ENCODE assay signal across 28 cellular contexts in the genomic region with DNA sequence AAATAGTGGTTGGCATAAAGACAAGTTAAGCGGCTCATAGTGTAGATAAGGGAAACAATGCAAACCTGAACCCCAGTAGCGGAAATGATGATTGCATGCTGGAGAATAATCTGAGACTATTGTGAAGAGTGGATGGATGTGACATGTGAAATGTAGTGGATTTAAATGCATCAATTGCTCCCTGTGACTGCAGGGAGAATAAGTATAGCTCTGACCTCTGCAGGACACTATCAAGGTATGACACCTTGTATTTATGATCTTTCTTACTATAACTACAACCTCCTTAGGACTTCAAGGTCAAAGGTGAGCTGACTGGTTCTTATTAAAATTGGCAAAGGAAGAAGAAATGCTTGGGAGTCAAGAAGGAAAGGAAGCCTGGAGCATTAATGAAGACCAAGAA.
"Had no signal": no experiment of that assay in that cellular context is flagged by ENCODE, and none has a peak within 500 bp of the region (broad histone marks: within the 10 kb centered on the region; RNA-seq: fewer than 3 reads in every experiment).

No MANE protein-coding gene starts in this region.

- H3K27me3 ChIP-seq: colonic mucosa, esophagus muscularis mucosa, esophagus squamous epithelium, foreskin keratinocyte, gastrocnemius medialis, gastroesophageal sphincter had no signal

- ATAC-seq: effector memory CD8-positive, alpha-beta T cell; esophagus mucosa; foreskin keratinocyte; gastrocnemius medialis; gastroesophageal sphincter; heart left ventricle; heart right ventricle had no signal

- H3K4me3 Mint-ChIP-seq: dendritic cell treated with granulocyte-macrophage colony-stimulating factor and Interleukin-4, amounts not matched to agents 40 ng/mL and 50 ng/mL, for 4 days; effector memory CD8-positive, alpha-beta T cell had no signal

- H3K27ac ChIP-seq: colonic mucosa, coronary artery, dorsolateral prefrontal cortex, epithelial cell of prostate, esophagus muscularis mucosa, esophagus squamous epithelium, foreskin keratinocyte, gastrocnemius medialis, gastroesophageal sphincter, heart left ventricle, heart right ventricle had no signal

- H3K27ac Mint-ChIP-seq: dendritic cell treated with granulocyte-macrophage colony-stimulating factor and Interleukin-4, amounts not matched to agents 40 ng/mL and 50 ng/mL, for 4 days; effector memory CD8-positive, alpha-beta T cell had no signal

- H3K27me3 Mint-ChIP-seq: dendritic cell treated with granulocyte-macrophage colony-stimulating factor and Interleukin-4, amounts not matched to agents 40 ng/mL and 50 ng/mL, for 4 days had no signal

- H3K4me3 ChIP-seq: colonic mucosa, coronary artery, dorsolateral prefrontal cortex, esophagus muscularis mucosa, esophagus squamous epithelium, gastrocnemius medialis, gastroesophageal sphincter, heart left ventricle, heart right ventricle had no signal

- H3K4me1 ChIP-seq: colonic mucosa, esophagus muscularis mucosa, esophagus squamous epithelium, foreskin keratinocyte, gastrocnemius medialis, gastroesophageal sphincter, heart left ventricle, heart right ventricle had no signal

- DNase-seq: colonic mucosa; cortex of kidney; dermis blood vessel endothelial cell; dorsolateral prefrontal cortex; effector CD4-positive, alpha-beta T cell; effector CD8-positive, alpha-beta T cell; effector memory CD4-positive, alpha-beta T cell; effector memory CD8-positive, alpha-beta T cell; erythroblast; esophagus squamous epithelium; foreskin fibroblast; foreskin keratinocyte; foreskin melanocyte; gastrocnemius medialis; glutamatergic neuron; head of caudate nucleus; heart left ventricle; heart right ventricle had no signal

- H3K36me3 ChIP-seq: colonic mucosa, esophagus muscularis mucosa, esophagus squamous epithelium, gastrocnemius medialis, gastroesophageal sphincter, heart left ventricle, heart right ventricle had no signal

- FAIRE-seq: colon, endometrium, endothelial cell of umbilical vein, frontal cortex had no signal

- H3K9me3 ChIP-seq: colonic mucosa, esophagus muscularis mucosa, gastrocnemius medialis, gastroesophageal sphincter, heart left ventricle had no signal

- H3K9me3 Mint-ChIP-seq: dendritic cell treated with granulocyte-macrophage colony-stimulating factor and Interleukin-4, amounts not matched to agents 40 ng/mL and 50 ng/mL, for 4 days had no signal
